In the genomic region with DNA sequence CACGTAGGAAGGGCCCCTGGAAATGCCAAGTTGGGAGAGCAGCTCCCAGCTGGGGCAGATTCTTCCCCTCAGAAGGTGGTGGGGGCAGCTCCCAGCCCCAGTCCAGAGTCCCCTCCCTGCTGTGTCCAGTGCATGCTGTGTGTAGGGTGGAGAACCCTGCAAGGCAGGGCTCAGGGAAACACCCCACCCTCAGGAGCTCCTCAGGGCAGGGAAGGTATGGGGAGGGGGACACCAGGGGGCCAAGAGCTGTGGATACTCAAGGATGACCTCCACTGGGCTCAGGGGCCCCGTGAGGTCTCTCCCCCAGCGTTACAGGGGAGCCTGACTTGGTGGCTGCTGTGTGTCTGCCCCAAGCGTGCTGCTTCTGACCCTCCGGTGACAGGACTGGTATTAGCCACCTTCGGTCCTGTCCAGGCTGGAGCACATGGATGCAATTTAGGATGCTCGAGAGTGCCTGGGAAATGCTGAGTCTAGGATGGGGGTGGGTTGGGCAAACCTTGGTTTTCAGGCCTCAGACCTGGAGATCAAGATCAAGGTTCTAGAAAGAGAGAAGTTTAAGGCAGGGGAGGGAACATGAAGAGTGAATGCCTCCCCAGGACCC, we compare ENCODE assay signal across 1 cellular context.
TF ChIP-seq lines count a peak whose summit lies in the region.

No MANE protein-coding gene starts in this region.

TF ChIP-seq in HEK293, 187 proteins besides CTCF, POLR2A, EP300 and RAD21 (continued from another document):
- TF ChIP-seq, protein P1, sequence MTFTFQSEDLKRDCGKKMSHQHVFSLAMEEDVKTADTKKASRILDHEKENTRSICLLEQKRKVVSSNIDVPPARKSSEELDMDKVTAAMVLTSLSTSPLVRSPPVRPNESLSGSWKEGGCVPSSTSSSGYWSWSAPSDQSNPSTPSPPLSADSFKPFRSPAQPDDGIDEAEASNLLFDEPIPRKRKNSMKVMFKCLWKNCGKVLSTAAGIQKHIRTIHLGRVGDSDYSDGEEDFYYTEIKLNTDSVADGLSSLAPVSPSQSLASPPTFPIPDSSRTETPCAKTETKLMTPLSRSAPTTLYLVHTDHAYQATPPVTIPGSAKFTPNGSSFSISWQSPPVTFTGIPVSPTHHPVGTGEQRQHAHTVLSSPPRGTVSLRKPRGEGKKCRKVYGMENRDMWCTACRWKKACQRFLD (tag by site-specific recombination; IDR thresholded peaks at IDR 0.05), result no peak
- TF ChIP-seq HOXC10 (CRISPR knock-in tag; IDR thresholded peaks at IDR 0.05), result no peak
TF ChIP-seq in HEK293: peak in this region for 3.
